Comparison of ENCODE assay signal across 11 cellular contexts in the genomic region with DNA sequence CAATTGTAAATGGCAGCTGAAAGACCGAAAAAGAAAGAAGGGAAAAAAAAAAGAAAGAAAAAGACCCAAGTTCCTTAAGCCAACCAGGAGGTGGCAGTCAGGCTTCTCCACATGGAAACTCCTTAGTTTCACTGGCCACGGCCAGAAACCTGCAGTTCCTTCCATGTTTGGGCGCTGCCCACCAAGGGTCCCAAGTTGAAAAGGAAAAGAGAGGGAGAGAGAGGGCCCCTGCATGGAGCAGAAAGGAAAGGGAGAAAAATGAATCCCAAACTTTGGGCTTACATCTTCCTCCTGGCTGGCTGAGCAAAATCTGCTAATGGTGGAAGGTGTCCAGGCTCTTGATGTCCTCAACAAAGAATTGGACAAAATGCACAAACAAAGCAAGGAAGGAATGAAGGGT. TPM values are rescaled to one million over a fixed set of nuclear protein-coding genes. Genes with fewer than 3 reads are reported as not detected.
DNase-seq lines count a peak whose midpoint lies in the region; ATAC-seq and TF ChIP-seq lines count a peak whose summit lies in the region.
"Had no signal": no experiment of that assay in that cellular context is flagged by ENCODE, and none has a peak within 500 bp of the region (broad histone marks: within the 10 kb centered on the region; RNA-seq: fewer than 3 reads in every experiment).

No MANE protein-coding gene starts in this region.

- H3K4me1 Mint-ChIP-seq in chondrocyte (ENCODE audit: low read depth) (peaks cover 8% of the 10 kb centered on the region), neural crest cell (peaks cover 20% of the 10 kb centered on the region)

- H3K4me3 Mint-ChIP-seq in chondrocyte (ENCODE audit: unreplicated experiment), result no peak overlapping the region
- no peak overlapping the region for H3K4me3 Mint-ChIP-seq in neural crest cell
- H3K4me3 Mint-ChIP-seq: stimulated activated naive CD8-positive, alpha-beta T cell treated with anti-CD3 and anti-CD28 coated beads, Interleukin-15, Interleukin-2, amounts not matched to agents 100 ng/mL and 50 ng/mL, for 24 hours; T-helper 2 cell treated with Interferon-gamma antibody and Interleukin-4, amounts not matched to agents 5 μg/mL and 100 μg/mL, for 36 hours had no signal

- intact Hi-C loops in left ventricle myocardium superior (cut with micrococcal nuclease), result no loop called here

- H3K27me3 Mint-ChIP-seq in chondrocyte (ENCODE audit: low read depth) (no peaks in the 10 kb centered on the region), neural crest cell (ENCODE audit: low read depth) (no peaks in the 10 kb centered on the region)

- ATAC-seq in GM19328 (IDR thresholded peaks at IDR 0.05; ENCODE audit: unreplicated experiment) (no peak), left ventricle myocardium superior (no peak)

- peak; percentile 55 for DNase-seq in EH (ENCODE audit: low read depth)
- peak; percentile 6 for DNase-seq in MV-4-11 (lab: John Stamatoyannopoulos, UW)
- DNase-seq in chondrocyte (ENCODE audit: low spot score), result no peak
- no peak for DNase-seq in neural crest cell (ENCODE audit: low read depth, low spot score)
- DNase-seq in NCI-H2029 treated with DMSO at 0.1 percent for 48 hours (lab: John Stamatoyannopoulos, UW), result no peak
- no peak for DNase-seq in COR-L47 (lab: John Stamatoyannopoulos, UW)
- no peak for DNase-seq in left ventricle myocardium superior
- DNase-seq: NCI-H2081 treated with DMSO at 0.1 percent for 48 hours had no signal

- TF ChIP-seq CTCF in chondrocyte (IDR thresholded peaks at IDR 0.05), result peak; percentile 79
- peak; percentile 41 for TF ChIP-seq CTCF in neural crest cell (conservative IDR thresholded peaks at IDR 0.05)

- H3K27ac Mint-ChIP-seq in chondrocyte (ENCODE audit: unreplicated experiment) (no peak overlapping the region), neural crest cell (ENCODE audit: unreplicated experiment) (no peak overlapping the region)
- H3K27ac Mint-ChIP-seq: stimulated activated naive CD8-positive, alpha-beta T cell treated with anti-CD3 and anti-CD28 coated beads, Interleukin-15, Interleukin-2, amounts not matched to agents 100 ng/mL and 50 ng/mL, for 24 hours; T-helper 2 cell treated with Interferon-gamma antibody and Interleukin-4, amounts not matched to agents 5 μg/mL and 100 μg/mL, for 36 hours had no signal

- H3K36me3 Mint-ChIP-seq in chondrocyte (ENCODE audit: low read depth), result no peaks in the 10 kb centered on the region
- H3K36me3 Mint-ChIP-seq in neural crest cell (ENCODE audit: low read depth), result peaks cover 7% of the 10 kb centered on the region

- peaks cover 15% of the 10 kb centered on the region for H3K9me3 Mint-ChIP-seq in chondrocyte (ENCODE audit: low read depth)
- peaks cover 6% of the 10 kb centered on the region for H3K9me3 Mint-ChIP-seq in neural crest cell
- H3K9me3 Mint-ChIP-seq: T-helper 2 cell treated with Interferon-gamma antibody and Interleukin-4, amounts not matched to agents 5 μg/mL and 100 μg/mL, for 36 hours had no signal

RNA-seq across cellular contexts. Expression of a gene that starts 31.8 kb away (rescaled TPM):
- total RNA-seq in chondrocyte (0.07 to 0.13 TPM (median 0.12 TPM) in 3 replicates), neural crest cell (0.75 and 0.89 TPM in 2 replicates), left ventricle myocardium superior (0.20 TPM)

RNA-seq across cellular contexts. Expression of a gene that starts 50.4 kb away (rescaled TPM):
- total RNA-seq in chondrocyte (25.7 to 51.1 TPM (median 48.5 TPM) in 3 replicates), neural crest cell (18.9 and 23.1 TPM in 2 replicates), left ventricle myocardium superior (20.9 TPM)

Comparison
In these comparisons a context has a peak if more than half of its experiments do, and no peak if none do; other contexts are left out.
1. DNase-seq: peak in EH (single experiment) and MV-4-11 (single experiment); none in chondrocyte (single experiment), neural crest cell (single experiment), NCI-H2029 treated with DMSO at 0.1 percent for 48 hours (single experiment), COR-L47 (single experiment) and left ventricle myocardium superior (single experiment).